In genomic region chr14:72894623-72895378, GRCh38 we compare ENCODE assay signal across 8 cellular contexts. TPM values are rescaled to one million over a fixed set of nuclear protein-coding genes. Genes with fewer than 3 reads are reported as not detected.
A peak's percentile ranks its signal among the peaks of the same experiment; 100 is the strongest.
DNase-seq lines count a peak whose midpoint lies in the region; ATAC-seq, FAIRE-seq and TF ChIP-seq lines count a peak whose summit lies in the region.

No MANE protein-coding gene starts in this region.

- no TSS peak for BruUV-seq in HCT116 (replicated peaks; lab: Mats Ljungman, UMichigan)

- no peak for TF ChIP-seq RAD21 in HCT116 (IDR thresholded peaks at IDR 0.05; ENCODE audit: low read depth)

- FAIRE-seq in RCC 7860 (lab: Jason Lieb, UNC), result no peak

- peak overlapping the region; percentile 87 for H3K4me3 Mint-ChIP-seq in activated CD8-positive, alpha-beta T cell treated with anti-CD3 and anti-CD28 coated beads for 36 hours

- no peak for TF ChIP-seq CTCF in 22Rv1 (IDR thresholded peaks at IDR 0.05)
- no peak for TF ChIP-seq CTCF in HCT116 (IDR thresholded peaks at IDR 0.05 in 2 of 3, conservative IDR thresholded peaks at IDR 0.05 in 1 of 3; ENCODE audit: borderline replicate concordance in 1 of 3, insufficient read depth in 1 of 3, low read depth in 2 of 3, low read length in 2 of 3)
- no peak for TF ChIP-seq CTCF in activated CD8-positive, alpha-beta T cell treated with anti-CD3 and anti-CD28 coated beads for 36 hours (IDR thresholded peaks at IDR 0.05)
- TF ChIP-seq CTCF in parathyroid adenoma (IDR thresholded peaks at IDR 0.05), result no peak

- no peak overlapping the region for H3K27ac Mint-ChIP-seq in activated CD8-positive, alpha-beta T cell treated with anti-CD3 and anti-CD28 coated beads for 36 hours

- CTCF ChIA-PET in HCT116 (lab: Charles Lee), result interaction anchor here (0.8 to 3.0 kb wide), 4 partner anchors 10 to 381 kb away, joined by 4 to 23 read pairs (median 7); no protein-coding TSS in a partner anchor
- CTCF ChIA-PET in activated CD8-positive, alpha-beta T cell treated with anti-CD3 and anti-CD28 coated beads for 36 hours (lab: Charles Lee), result interaction anchor here (0.6 to 1.7 kb wide), 9 partner anchors 9 to 381 kb away, joined by 3 to 13 read pairs (median 4); no protein-coding TSS in a partner anchor

- H3K27me3 ChIP-seq in HCT116 (ENCODE audit: insufficient read depth, low read length), result peaks cover 9% of the 10 kb centered on the region; the same call in 1 of the 2 replicates
- no peaks in the 10 kb centered on the region for H3K27me3 ChIP-seq in parathyroid adenoma (ENCODE audit: control insufficient read depth, insufficient read depth, low read length)

- no peak for DNase-seq in HCT116 (ENCODE audit: low read depth, low spot score)
- peak; percentile 28 for DNase-seq in activated CD8-positive, alpha-beta T cell treated with anti-CD3 and anti-CD28 coated beads for 36 hours
- peak; percentile 24 for DNase-seq in glomerular visceral epithelial cell (ENCODE audit: extremely low spot score)
- no peak for DNase-seq in RCC 7860 (ENCODE audit: low spot score)
- no peak for DNase-seq in NK-92 treated with Interleukin-12 subunit alpha and Interleukin-12 subunit beta, amount 100 ng/mL, for 24 hours (lab: John Stamatoyannopoulos, UW)
- no peak for DNase-seq in 8988T

- peak overlapping the region; percentile 98 for H3K4me2 ChIP-seq in HCT116 (ENCODE audit: low read length)
- peak overlapping the region; percentile 81 for H3K4me2 ChIP-seq in parathyroid adenoma (ENCODE audit: low read length)

- H3K4me3 ChIP-seq in HCT116 (replicated peaks in 1 of 2; ENCODE audit: low read depth in 1 of 2, low read length in 2 of 2) (peak overlapping the region; percentile 73 to 74), parathyroid adenoma (ENCODE audit: low read depth, low read length) (peak overlapping the region; percentile 84)

- peak; percentile 64 for ATAC-seq in HCT116
- no peak for ATAC-seq in activated CD8-positive, alpha-beta T cell treated with anti-CD3 and anti-CD28 coated beads for 36 hours

- H2AFZ ChIP-seq in HCT116 (ENCODE audit: low read depth, low read length, poor library complexity, severe bottlenecking), result peak overlapping the region; percentile 84
- peak overlapping the region; percentile 80 for H2AFZ ChIP-seq in parathyroid adenoma

- H4K20me1 ChIP-seq in HCT116 (ENCODE audit: insufficient read depth), result no peaks in the 10 kb centered on the region

- H3K36me3 Mint-ChIP-seq in activated CD8-positive, alpha-beta T cell treated with anti-CD3 and anti-CD28 coated beads for 36 hours (ENCODE audit: low read depth), result no peaks in the 10 kb centered on the region

- intact Hi-C loops in HCT116 (cut with micrococcal nuclease), result no loop called here
- intact Hi-C loops in activated CD8-positive, alpha-beta T cell treated with anti-CD3 and anti-CD28 coated beads for 36 hours (cut with micrococcal nuclease), result no loop called here

- TF ChIP-seq POLR2A in HCT116 (IDR thresholded peaks at IDR 0.05; ENCODE audit: borderline replicate concordance, extremely low read depth, insufficient read depth, insufficient read length), result no peak

- RAD21 ChIA-PET in HCT116 (lab: Charles Lee; ENCODE audit: low non-redundant PET in 1 of 2, low total read pairs in 2 of 2, uncharacterized antibody in 2 of 2, unreplicated experiment in 2 of 2), result interaction anchor here (0.6 to 1.1 kb wide), 5 partner anchors 62 to 381 kb away, joined by 3 to 5 read pairs (median 3); no protein-coding TSS in a partner anchor

- H3K9me2 ChIP-seq in HCT116 (ENCODE audit: insufficient read depth), result no peaks in the 10 kb centered on the region

- H3K9ac ChIP-seq in HCT116 (ENCODE audit: low read length) (peak overlapping the region; percentile 34; the same call in 1 of the 2 replicates), parathyroid adenoma (no peak overlapping the region)

- H3K79me2 ChIP-seq in HCT116 (ENCODE audit: insufficient read depth, low read length) (no peaks in the 10 kb centered on the region), parathyroid adenoma (no peaks in the 10 kb centered on the region)

- POLR2A ChIA-PET in HCT116 (lab: Charles Lee), result interaction anchor here (0.8 to 1.4 kb wide), 4 partner anchors 9 to 381 kb away, joined by 3 to 4 read pairs (median 3); no protein-coding TSS in a partner anchor
- POLR2A ChIA-PET in activated CD8-positive, alpha-beta T cell treated with anti-CD3 and anti-CD28 coated beads for 36 hours (lab: Charles Lee), result interaction anchor here (1.1 to 1.4 kb wide), 3 partner anchors 12 to 371 kb away, joined by 3 read pairs; partner anchors contain the start of gene DCAF4

- no peaks in the 10 kb centered on the region for H3K9me3 Mint-ChIP-seq in activated CD8-positive, alpha-beta T cell treated with anti-CD3 and anti-CD28 coated beads for 36 hours

- no peaks in the 10 kb centered on the region for H3K36me3 ChIP-seq in HCT116 (ENCODE audit: control insufficient read depth in 1 of 2, insufficient read depth in 2 of 2, low read length in 2 of 2)
- no peaks in the 10 kb centered on the region for H3K36me3 ChIP-seq in parathyroid adenoma (ENCODE audit: control insufficient read depth, insufficient read depth, low read length)

- peaks cover 18% of the 10 kb centered on the region for H3K4me1 Mint-ChIP-seq in activated CD8-positive, alpha-beta T cell treated with anti-CD3 and anti-CD28 coated beads for 36 hours (ENCODE audit: low read depth)

- H3K27me3 Mint-ChIP-seq in activated CD8-positive, alpha-beta T cell treated with anti-CD3 and anti-CD28 coated beads for 36 hours, result peaks cover 53% of the 10 kb centered on the region

- H3K9me3 ChIP-seq in HCT116 (ENCODE audit: control insufficient read depth in 1 of 2, insufficient read depth in 1 of 2, low read depth in 1 of 2, low read length in 2 of 2) (no peaks in the 10 kb centered on the region), parathyroid adenoma (ENCODE audit: control insufficient read depth, low read length) (no peaks in the 10 kb centered on the region)

- peak overlapping the region; percentile 35; the same call in 1 of the 2 replicates for H3K27ac ChIP-seq in 22Rv1
- 0 out of 2 replicates have a peak overlapping the region, but pooled peaks have one; percentile 17 for H3K27ac ChIP-seq in HCT116 (ENCODE audit: low read depth, low read length)
- H3K27ac ChIP-seq in parathyroid adenoma, result no peak overlapping the region

- H3K4me1 ChIP-seq in HCT116 (ENCODE audit: control insufficient read depth in 1 of 2, insufficient read depth in 2 of 2, low read length in 2 of 2) (peaks cover 9 to 23% of the 10 kb centered on the region in 2 experiments; a peak in 2 of 4 replicates), parathyroid adenoma (peaks cover 4% of the 10 kb centered on the region)

TF ChIP-seq in HCT116, 20 proteins besides CTCF, POLR2A, EP300 and RAD21:
- TF ChIP-seq SRF (IDR thresholded peaks at IDR 0.05; ENCODE audit: low read depth) (no peak), CBX3 (IDR thresholded peaks at IDR 0.05; ENCODE audit: low read depth) (no peak)

RNA-seq across cellular contexts. Expression of gene DPF3, which starts 0.9 kb away (rescaled TPM):
- total RNA-seq in HCT116 (2021; ENCODE audit: unreplicated experiment), result 0.27 TPM
- polyA plus RNA-seq in HCT116 (2012), result 0.11 and 0.25 TPM in 2 replicates
- total RNA-seq in activated CD8-positive, alpha-beta T cell treated with anti-CD3 and anti-CD28 coated beads for 36 hours, result under 1 TPM; 0.13 to 0.54 TPM

RNA-seq across cellular contexts. Expression of gene DCAF4, which starts 31.5 kb away (rescaled TPM):
- 19.3 TPM for total RNA-seq in HCT116 (2021; ENCODE audit: unreplicated experiment)
- 10.4 and 10.7 TPM in 2 replicates for polyA plus RNA-seq in HCT116 (2012)
- total RNA-seq in activated CD8-positive, alpha-beta T cell treated with anti-CD3 and anti-CD28 coated beads for 36 hours, result 10 to 100 TPM; 17.9 to 19.4 TPM

Comparison
In these comparisons a context has a peak if more than half of its experiments do, and no peak if none do; other contexts are left out.
1. DNase-seq: peak in activated CD8-positive, alpha-beta T cell treated with anti-CD3 and anti-CD28 coated beads for 36 hours (single experiment) and glomerular visceral epithelial cell (single experiment); none in HCT116 (single experiment), RCC 7860 (single experiment), NK-92 treated with Interleukin-12 subunit alpha and Interleukin-12 subunit beta, amount 100 ng/mL, for 24 hours (single experiment) and 8988T (single experiment).